Comparison of ENCODE assay signal across 8 cellular contexts in genomic region chr16:46973457-46974324, GRCh38. TPM values are rescaled to one million over a fixed set of nuclear protein-coding genes. Genes with fewer than 3 reads are reported as not detected.
DNase-seq lines count a peak whose midpoint lies in the region; ATAC-seq and TF ChIP-seq lines count a peak whose summit lies in the region.

TSS of gene DNAJA2 (minus strand) at chr16:46973674. CDS start at chr16:46973572, 102 bp downstream.

- H3K36me3 Mint-ChIP-seq in T-helper 17 cell (ENCODE audit: low read depth): peaks cover 4% of the 10 kb centered on the region

- peak; percentile 86 for ATAC-seq in HG02852 (IDR thresholded peaks at IDR 0.05; ENCODE audit: unreplicated experiment)
- peak; percentile 93 for ATAC-seq in T-helper 17 cell
- ATAC-seq in psoas muscle: peak; percentile 98 to 99 (median 98)

- H3K9me3 ChIP-seq in T-helper 17 cell (ENCODE audit: control insufficient read depth, low read length, poor library complexity, severe bottlenecking) (no peaks in the 10 kb centered on the region), right atrium auricular region (no peaks in the 10 kb centered on the region), psoas muscle (no peaks in the 10 kb centered on the region)

- H3K4me1 Mint-ChIP-seq in T-helper 17 cell: peaks cover 38% of the 10 kb centered on the region

- H3K27me3 Mint-ChIP-seq in T-helper 17 cell: no peaks in the 10 kb centered on the region

- H3K4me3 Mint-ChIP-seq in T-helper 17 cell: peak within 1 kb of the TSS; percentile 92

- H3K27me3 ChIP-seq in right atrium auricular region (no peaks in the 10 kb centered on the region), psoas muscle (ENCODE audit: insufficient read depth in 3 of 3, low read length in 2 of 3) (no peaks in the 10 kb centered on the region)

- DNase-seq in NCI-H146 (lab: John Stamatoyannopoulos, UW) (peak; percentile 85), T-helper 17 cell (peak; percentile 87 to 93 (median 92)), amygdala (lab: John Stamatoyannopoulos, UW) (peak; percentile 21 to 94 (median 80)), right atrium auricular region (ENCODE audit: low spot score) (peak; percentile 91), psoas muscle (peak; percentile 93 to 96)

- peak within 1 kb of the TSS; percentile 90 to 91 for H3K4me3 ChIP-seq in right atrium auricular region
- peak within 1 kb of the TSS; percentile 82 for H3K4me3 ChIP-seq in psoas muscle
- peak within 1 kb of the TSS; percentile 99 for H3K4me3 ChIP-seq in urinary bladder (ENCODE audit: low read depth, low read length)

- peak within 1 kb of the TSS; percentile 98 for H3K27ac Mint-ChIP-seq in T-helper 17 cell

- intact Hi-C loops in psoas muscle (cut with DNase I): no loop called here

- peaks cover 0 to 46% of the 10 kb centered on the region in 2 donors for H3K4me1 ChIP-seq in right atrium auricular region
- peaks cover 47% of the 10 kb centered on the region for H3K4me1 ChIP-seq in psoas muscle
- no peaks in the 10 kb centered on the region for H3K4me1 ChIP-seq in urinary bladder (ENCODE audit: insufficient read depth)

- H3K36me3 ChIP-seq in right atrium auricular region (peaks cover 3% of the 10 kb centered on the region), psoas muscle (ENCODE audit: insufficient read depth in 1 of 2, low read depth in 1 of 2) (peaks cover 3 to 28% of the 10 kb centered on the region in 2 donors), urinary bladder (ENCODE audit: insufficient read depth) (no peaks in the 10 kb centered on the region)

- TF ChIP-seq POLR2A in GM15510 (IDR thresholded peaks at IDR 0.05; ENCODE audit: borderline replicate concordance, extremely low read depth, insufficient read length): peak; percentile 80

- TF ChIP-seq CTCF in right atrium auricular region (IDR thresholded peaks at IDR 0.05) (no peak), psoas muscle (IDR thresholded peaks at IDR 0.05) (peak; percentile 8)

- H3K27ac ChIP-seq in right atrium auricular region (peak within 1 kb of the TSS; percentile 95 to 98), psoas muscle (peak within 1 kb of the TSS; percentile 98), urinary bladder (ENCODE audit: low read depth) (peak within 1 kb of the TSS; percentile 96)

- WGBS in psoas muscle, 3 donors: 0 to 1% (median 1%) methylated on average over 55 to 68 of the region's 68 CpGs
- WGBS in urinary bladder: 2% methylated on average over 68 of the region's 68 CpGs

RNA-seq across cellular contexts. Expression of gene DNAJA2, which starts in this region (rescaled TPM):
- total RNA-seq in T-helper 17 cell: 10 to 100 TPM; 73.8 to 74.9 TPM
- total RNA-seq in right atrium auricular region: 10 to 100 TPM; 50.6 to 74.0 TPM
- total RNA-seq in psoas muscle: 10 to 100 TPM; 64.3 to 96.4 (median 84.7) TPM
- polyA plus RNA-seq in psoas muscle: 10 to 100 TPM; 68.7 to 78.5 (median 69.3) TPM
- 70.4 TPM for total RNA-seq in urinary bladder
- 45.5 TPM for polyA plus RNA-seq in urinary bladder

Comparison
In these comparisons a context has a peak if more than half of its experiments do, and no peak if none do; other contexts are left out.
1. Peak in every context shown above with its lines: DNase-seq, ATAC-seq, H3K4me3 ChIP-seq and H3K27ac ChIP-seq.